In genomic region chr14:68476212-68476964, GRCh38 we compare ENCODE assay signal across 8 cellular contexts.
A peak's percentile ranks its signal among the peaks of the same experiment; 100 is the strongest.
DNase-seq lines count a peak whose midpoint lies in the region; ATAC-seq and TF ChIP-seq lines count a peak whose summit lies in the region.

No MANE protein-coding gene starts in this region.

- H3K4me3 ChIP-seq in OCI-LY1 (ENCODE audit: low read depth, low read length, poor library complexity, severe bottlenecking), result no peak overlapping the region
- no peak overlapping the region for H3K4me3 ChIP-seq in esophagus muscularis mucosa
- no peak overlapping the region for H3K4me3 ChIP-seq in neutrophil (ENCODE audit: low read depth in 1 of 2, low read length in 1 of 2)

- H3K36me3 Mint-ChIP-seq in HFFc6 (ENCODE audit: low read depth), result 0 out of 2 replicates have a peak, but pooled peaks cover 8% of the 10 kb centered on the region

- no peaks in the 10 kb centered on the region for H3K9me2 ChIP-seq in OCI-LY1 (ENCODE audit: low read depth, low read length)

- TF ChIP-seq CTCF in GM13977 (IDR thresholded peaks at IDR 0.05; ENCODE audit: extremely low read depth, insufficient read depth, missing control alignments), result no peak
- TF ChIP-seq CTCF in HFFc6 (IDR thresholded peaks at IDR 0.05), result no peak
- no peak for TF ChIP-seq CTCF in OCI-LY1 (IDR thresholded peaks at IDR 0.05; ENCODE audit: low read length)
- TF ChIP-seq CTCF in esophagus muscularis mucosa (IDR thresholded peaks at IDR 0.05), result no peak
- TF ChIP-seq CTCF in neutrophil (IDR thresholded peaks at IDR 0.05), result no peak

- peak overlapping the region; percentile 43 for H3K4me3 Mint-ChIP-seq in HFFc6

- H3K4me1 ChIP-seq in OCI-LY1 (ENCODE audit: insufficient read depth, low read length, severe bottlenecking) (peaks cover 41% of the 10 kb centered on the region), esophagus muscularis mucosa (peaks cover 5 to 27% (median 21%) of the 10 kb centered on the region in 4 donors), neutrophil (ENCODE audit: control insufficient read depth in 1 of 2, insufficient read depth in 1 of 2, low read depth in 1 of 2, low read length in 1 of 2) (peaks cover 10 to 11% of the 10 kb centered on the region in 2 experiments)

- intact Hi-C loops in esophagus muscularis mucosa (cut with DNase I), result no loop called here

- H3K27me3 Mint-ChIP-seq in HFFc6 (ENCODE audit: insufficient read depth), result no peaks in the 10 kb centered on the region

- 67% methylated on average over 9 of the region's 10 CpGs for WGBS in esophagus muscularis mucosa

- H3K27me3 ChIP-seq in OCI-LY1 (ENCODE audit: insufficient read depth, low read length), result no peaks in the 10 kb centered on the region
- H3K27me3 ChIP-seq in esophagus muscularis mucosa, result no peaks in the 10 kb centered on the region
- no peaks in the 10 kb centered on the region for H3K27me3 ChIP-seq in neutrophil

- peak overlapping the region; percentile 40; the same call in 1 of the 2 replicates for H3K4me2 ChIP-seq in OCI-LY1 (ENCODE audit: low read length)

- in situ Hi-C loops in GM13977 (cut with MboI; ENCODE audit: low pct_unique_long_range_greater_than_20kb, low sequenced_read_pairs, unreplicated experiment), result no loop called here

- peak overlapping the region; percentile 90 for H3K27ac Mint-ChIP-seq in HFFc6

- ATAC-seq in HG02840 (IDR thresholded peaks at IDR 0.05; ENCODE audit: low FRiP score, unreplicated experiment), result no peak

- H3K9me3 Mint-ChIP-seq in HFFc6, result no peaks in the 10 kb centered on the region

- H3F3A ChIP-seq in OCI-LY1 (ENCODE audit: insufficient read depth, low read length), result no peaks in the 10 kb centered on the region

- H3K9me3 ChIP-seq in OCI-LY1 (ENCODE audit: low read length) (no peaks in the 10 kb centered on the region), esophagus muscularis mucosa (no peaks in the 10 kb centered on the region), neutrophil (no peaks in the 10 kb centered on the region)

- peak; percentile 40 for DNase-seq in GM13977 (ENCODE audit: low spot score)
- peak; percentile 90 for DNase-seq in HFFc6
- no peak for DNase-seq in esophagus muscularis mucosa (ENCODE audit: extremely low spot score)
- no peak for DNase-seq in KG1 (lab: John Stamatoyannopoulos, UW)
- no peak for DNase-seq in activated CD4-positive, alpha-beta T cell treated with anti-CD3 and anti-CD28 coated beads for 4 hours

- H3K79me2 ChIP-seq in OCI-LY1 (ENCODE audit: insufficient read depth, low read length), result no peaks in the 10 kb centered on the region

- no peak for TF ChIP-seq EP300 in esophagus muscularis mucosa (IDR thresholded peaks at IDR 0.05)

- H3K9ac ChIP-seq in OCI-LY1 (ENCODE audit: low read length), result peak overlapping the region; percentile 44

- TF ChIP-seq POLR2A in esophagus muscularis mucosa (IDR thresholded peaks at IDR 0.05; ENCODE audit: low read depth), result no peak

- H3K27ac ChIP-seq in OCI-LY1 (ENCODE audit: low read depth, low read length, poor library complexity, severe bottlenecking) (peak overlapping the region; percentile 70), esophagus muscularis mucosa (replicated peaks in 1 of 4) (peak overlapping the region; percentile 45 to 77 (median 64)), neutrophil (peak overlapping the region; percentile 5)

- H4K20me1 ChIP-seq in OCI-LY1 (ENCODE audit: insufficient read depth, low read length), result no peaks in the 10 kb centered on the region

- H3K4me1 Mint-ChIP-seq in HFFc6 (ENCODE audit: low read depth), result peaks cover 54% of the 10 kb centered on the region

- H2AFZ ChIP-seq in OCI-LY1 (ENCODE audit: low read length), result no peak overlapping the region

- no peaks in the 10 kb centered on the region for H3K36me3 ChIP-seq in OCI-LY1 (ENCODE audit: insufficient read depth, low read length)
- H3K36me3 ChIP-seq in esophagus muscularis mucosa, result no peaks in the 10 kb centered on the region
- H3K36me3 ChIP-seq in neutrophil, result no peaks in the 10 kb centered on the region

Comparison
In these comparisons a context has a peak if more than half of its experiments do, and no peak if none do; other contexts are left out.
1. DNase-seq: peak in GM13977 (single experiment) and HFFc6 (single experiment); none in esophagus muscularis mucosa (single experiment), KG1 (single experiment) and activated CD4-positive, alpha-beta T cell treated with anti-CD3 and anti-CD28 coated beads for 4 hours (0 of 2).
2. H3K27ac ChIP-seq: peak in every context shown above with its lines; median percentile 70 in OCI-LY1; 64 in esophagus muscularis mucosa; 5 in neutrophil.